1 cellular context compared by ENCODE assay signal in genomic region chr4:137390141-137390540, GRCh38.
TF ChIP-seq lines count a peak whose summit lies in the region.

No MANE protein-coding gene starts in this region.

TF ChIP-seq in endothelial cell of umbilical vein, 7 proteins besides CTCF, POLR2A, EP300 and RAD21:
- TF ChIP-seq MYC (IDR thresholded peaks at IDR 0.05; ENCODE audit: low read depth, low read length), result no peak
- no peak for TF ChIP-seq POLR2AphosphoS5 (IDR thresholded peaks at IDR 0.05; ENCODE audit: insufficient read depth, low read depth, low read length)
- no peak for TF ChIP-seq GATA2 (IDR thresholded peaks at IDR 0.05; ENCODE audit: insufficient read depth, insufficient read length, low read depth, low read length)
- TF ChIP-seq MAX (IDR thresholded peaks at IDR 0.05; ENCODE audit: insufficient read depth, insufficient read length), result no peak
- no peak for TF ChIP-seq EZH2 (IDR thresholded peaks at IDR 0.05; ENCODE audit: borderline replicate concordance, low read depth, low read length, severe bottlenecking)
- no peak for TF ChIP-seq FOS (IDR thresholded peaks at IDR 0.05; ENCODE audit: borderline replicate concordance, insufficient read depth, low read length)
- no peak for TF ChIP-seq JUN (IDR thresholded peaks at IDR 0.05; ENCODE audit: borderline replicate concordance, insufficient read depth, insufficient read length, low read depth)
